30 cellular contexts compared by ENCODE assay signal in genomic region chr3:70994644-70995043, GRCh38.
DNase-seq lines count a peak whose midpoint lies in the region; ATAC-seq and TF ChIP-seq lines count a peak whose summit lies in the region.
"Had no signal": no experiment of that assay in that cellular context is flagged by ENCODE, and none has a peak within 500 bp of the region (broad histone marks: within the 10 kb centered on the region; RNA-seq: fewer than 3 reads in every experiment).

No MANE protein-coding gene starts in this region.

- no peak overlapping the region for H3K4me2 ChIP-seq in DND-41 (ENCODE audit: insufficient read depth, low read length)
- H3K4me2 ChIP-seq: KMS-11 had no signal

- H3K27me3 ChIP-seq in DND-41 (ENCODE audit: insufficient read depth, low read length, poor library complexity), result no peaks in the 10 kb centered on the region
- H3K27me3 ChIP-seq: brain microvascular endothelial cell, pancreas, thyroid gland, uterus had no signal

- no peaks in the 10 kb centered on the region for H3K9me3 Mint-ChIP-seq in activated T-cell treated with anti-CD3 and anti-CD28 coated beads, Interleukin-2, amount 50 U/mL, for 24 hours
- peaks cover 6% of the 10 kb centered on the region for H3K9me3 Mint-ChIP-seq in activated naive CD8-positive, alpha-beta T cell treated with anti-CD3 and anti-CD28 coated beads for 36 hours
- peaks cover 0 to 3% (median 0%) of the 10 kb centered on the region in 7 donors for H3K9me3 Mint-ChIP-seq in naive B cell
- H3K9me3 Mint-ChIP-seq: T-cell had no signal

- no peak overlapping the region for H3K4me3 ChIP-seq in DND-41 (ENCODE audit: low read depth in 1 of 2, low read length in 2 of 2)
- H3K4me3 ChIP-seq: lung, pancreas, thyroid gland, uterus had no signal

- TF ChIP-seq CTCF in DND-41 (IDR thresholded peaks at IDR 0.05; ENCODE audit: borderline replicate concordance, extremely low read depth, low read length, poor library complexity, severe bottlenecking), result no peak

- no peak overlapping the region for H3K9ac ChIP-seq in DND-41 (ENCODE audit: low read depth, low read length)
- H3K9ac ChIP-seq: KMS-11 had no signal

- peaks cover 75% of the 10 kb centered on the region for H3K4me1 Mint-ChIP-seq in activated T-cell treated with anti-CD3 and anti-CD28 coated beads, Interleukin-2, amount 50 U/mL, for 24 hours (ENCODE audit: low read depth)
- peaks cover 54% of the 10 kb centered on the region for H3K4me1 Mint-ChIP-seq in activated naive CD8-positive, alpha-beta T cell treated with anti-CD3 and anti-CD28 coated beads for 36 hours
- peaks cover 28 to 33% (median 30%) of the 10 kb centered on the region in 3 donors for H3K4me1 Mint-ChIP-seq in naive B cell

- no peak for ATAC-seq in DND-41 (ENCODE audit: insufficient read depth, low read depth)
- no peak for ATAC-seq in naive B cell (ENCODE audit: low read depth in 2 of 2)
- no peak for ATAC-seq in HG02981 (IDR thresholded peaks at IDR 0.05; ENCODE audit: unreplicated experiment)
- no peak for ATAC-seq in HG02840 (IDR thresholded peaks at IDR 0.05; ENCODE audit: low FRiP score, unreplicated experiment)
- ATAC-seq: activated CD4-positive, CD25-positive, alpha-beta regulatory T cell treated with anti-CD3 and anti-CD28 coated beads, Interleukin-2, amount 50 U/mL, for 24 hours; left cardiac atrium; pancreas; right cardiac atrium; T-cell had no signal

- peak overlapping the region; percentile 20; the same call in 1 of the 2 replicates for H3K27ac ChIP-seq in DND-41 (ENCODE audit: low read length)
- H3K27ac ChIP-seq: brain microvascular endothelial cell, KMS-11, pancreas, RWPE1, thyroid gland, uterus had no signal

- H3K79me2 ChIP-seq in DND-41 (ENCODE audit: insufficient read depth, low read length), result peaks cover 6% of the 10 kb centered on the region; the same call in 1 of the 2 replicates

- peaks cover 37% of the 10 kb centered on the region for H3K4me1 ChIP-seq in DND-41 (ENCODE audit: insufficient read depth, low read length)
- H3K4me1 ChIP-seq: pancreas, uterus had no signal

- no peak overlapping the region for H3K4me3 Mint-ChIP-seq in activated T-cell treated with anti-CD3 and anti-CD28 coated beads, Interleukin-2, amount 50 U/mL, for 24 hours
- no peak overlapping the region for H3K4me3 Mint-ChIP-seq in activated naive CD8-positive, alpha-beta T cell treated with anti-CD3 and anti-CD28 coated beads for 36 hours
- no peak overlapping the region for H3K4me3 Mint-ChIP-seq in naive B cell
- H3K4me3 Mint-ChIP-seq: neural crest cell, T-cell had no signal

- H2AFZ ChIP-seq in DND-41 (ENCODE audit: low read depth, low read length), result no peak overlapping the region

- H3K9me3 ChIP-seq in DND-41 (ENCODE audit: insufficient read depth, low read length, severe bottlenecking), result no peaks in the 10 kb centered on the region
- H3K9me3 ChIP-seq: pancreas, thyroid gland, uterus had no signal

- peaks cover 99% of the 10 kb centered on the region for H3K36me3 Mint-ChIP-seq in activated T-cell treated with anti-CD3 and anti-CD28 coated beads, Interleukin-2, amount 50 U/mL, for 24 hours (ENCODE audit: low read depth)
- peaks cover 77% of the 10 kb centered on the region for H3K36me3 Mint-ChIP-seq in activated naive CD8-positive, alpha-beta T cell treated with anti-CD3 and anti-CD28 coated beads for 36 hours
- peaks cover 16 to 48% of the 10 kb centered on the region in 2 donors for H3K36me3 Mint-ChIP-seq in naive B cell

- H4K20me1 ChIP-seq in DND-41 (ENCODE audit: insufficient read depth, low read length), result no peaks in the 10 kb centered on the region

- no peak for DNase-seq in activated T-cell treated with anti-CD3 and anti-CD28 coated beads, Interleukin-2, amount 50 U/mL, for 24 hours
- DNase-seq in activated T-cell treated with anti-CD3 and anti-CD28 coated beads, Interleukin-2, amount 50 U/mL, for 48 hours, result no peak
- no peak for DNase-seq in DND-41
- DNase-seq in activated naive CD8-positive, alpha-beta T cell treated with anti-CD3 and anti-CD28 coated beads for 36 hours, result no peak
- DNase-seq in naive B cell, result no peak
- DNase-seq in NCI-H526 (lab: John Stamatoyannopoulos, UW), result no peak
- DNase-seq: activated gamma-delta T cell treated with Interleukin-2 at 50 U/mL for 16 hours; amniotic stem cell; brain microvascular endothelial cell; hippocampal formation; left cardiac atrium; MM.1S; NCI-H1105 treated with DMSO at 0.1 percent for 48 hours; NCI-H1930; NCI-H524 treated with DMSO at 0.1 percent for 48 hours; OCI-M1; pancreas; right cardiac atrium; stimulated activated CD4-positive, alpha-beta T cell treated with anti-CD3 and anti-CD28 coated beads, Interleukin-1b, Interleukin-23, amount 100 ng/mL, for 48 hours; stimulated activated CD8-positive, alpha-beta memory T cell treated with anti-CD3 and anti-CD28 coated beads, Interleukin-4, amount 100 ng/mL, for 48 hours; T-cell; thyroid gland; uterus had no signal

- H3K27ac Mint-ChIP-seq in activated T-cell treated with anti-CD3 and anti-CD28 coated beads, Interleukin-2, amount 50 U/mL, for 24 hours, result peak overlapping the region; percentile 79
- H3K27ac Mint-ChIP-seq in activated naive CD8-positive, alpha-beta T cell treated with anti-CD3 and anti-CD28 coated beads for 36 hours, result peak overlapping the region; percentile 19
- peak overlapping the region in 5 of 6 donors; percentile 9 to 95 (median 57) for H3K27ac Mint-ChIP-seq in naive B cell

- H3K27me3 Mint-ChIP-seq in activated T-cell treated with anti-CD3 and anti-CD28 coated beads, Interleukin-2, amount 50 U/mL, for 24 hours, result no peaks in the 10 kb centered on the region
- no peaks in the 10 kb centered on the region for H3K27me3 Mint-ChIP-seq in activated naive CD8-positive, alpha-beta T cell treated with anti-CD3 and anti-CD28 coated beads for 36 hours
- H3K27me3 Mint-ChIP-seq in naive B cell, result no peaks in the 10 kb centered on the region
- H3K27me3 Mint-ChIP-seq: T-cell had no signal

- H3K36me3 ChIP-seq in DND-41 (ENCODE audit: insufficient read depth, low read length), result peaks cover 73% of the 10 kb centered on the region
- H3K36me3 ChIP-seq: thyroid gland, uterus had no signal

Comparison
In these comparisons a context has a peak if more than half of its experiments do, and no peak if none do; other contexts are left out.
1. H3K27ac Mint-ChIP-seq: peak in every context shown above with its lines; median percentile 79 in activated T-cell treated with anti-CD3 and anti-CD28 coated beads, Interleukin-2, amount 50 U/mL, for 24 hours; 57 in naive B cell; 19 in activated naive CD8-positive, alpha-beta T cell treated with anti-CD3 and anti-CD28 coated beads for 36 hours.